In the genomic region with DNA sequence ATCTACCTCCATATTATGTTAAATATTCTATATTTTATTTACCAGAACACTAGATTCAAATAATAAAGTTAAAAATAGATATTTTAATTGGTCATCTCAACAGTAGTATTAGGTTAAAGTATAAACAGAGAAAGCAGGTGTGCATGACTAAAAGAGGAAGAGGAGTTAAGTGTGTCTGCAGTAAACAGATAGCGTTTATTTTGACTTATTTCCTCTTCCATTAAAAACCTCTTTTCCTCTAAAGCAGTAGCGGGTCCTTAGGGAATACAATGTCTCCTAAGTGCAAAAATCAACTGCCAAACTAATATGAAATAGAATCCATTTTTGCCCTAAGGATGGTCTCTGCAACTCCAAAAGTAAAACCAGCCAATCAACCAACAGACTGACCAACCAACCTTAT, we compare ENCODE assay signal across 8 cellular contexts. TPM values are rescaled to one million over a fixed set of nuclear protein-coding genes. Genes with fewer than 3 reads are reported as not detected.
DNase-seq lines count a peak whose midpoint lies in the region; ATAC-seq and TF ChIP-seq lines count a peak whose summit lies in the region.

No MANE protein-coding gene starts in this region.

- H3K4me3 ChIP-seq in CD8-positive, alpha-beta T cell (ENCODE audit: low read depth, low read length) = no peak overlapping the region
- H3K4me3 ChIP-seq in muscle layer of duodenum (ENCODE audit: low read depth in 1 of 2, low read length in 2 of 2) = no peak overlapping the region

- intact Hi-C loops in CD8-positive, alpha-beta T cell (cut with DNase I, micrococcal nuclease) = no loop called here
- intact Hi-C loops in activated T-helper 1 cell treated with anti-CD3 and anti-CD28 coated beads, Interleukin-12 subunit alpha, Interleukin-12 subunit beta, Interleukin-2, Interleukin-4 antibody, amounts not matched to agents 30 ng/mL and 10 ng/mL and 1 ng/mL, durations not matched to agents 14 hours and 24 hours and 36 hours (cut with micrococcal nuclease) = no loop called here

- CTCF ChIA-PET in CD8-positive, alpha-beta T cell (lab: Charles Lee) = no interaction called here

- DNase-seq in CD8-positive, alpha-beta T cell = no peak
- DNase-seq in activated T-helper 1 cell treated with anti-CD3 and anti-CD28 coated beads, Interleukin-12 subunit alpha, Interleukin-12 subunit beta, Interleukin-2, Interleukin-4 antibody, amounts not matched to agents 30 ng/mL and 10 ng/mL and 1 ng/mL, durations not matched to agents 14 hours and 24 hours and 36 hours (ENCODE audit: low spot score) = no peak
- DNase-seq in stimulated activated CD4-positive, alpha-beta T cell treated with anti-CD3 and anti-CD28 coated beads, Interleukin-4, amount 100 ng/mL, for 1 hour = no peak
- no peak for DNase-seq in mucosa of gallbladder (ENCODE audit: low spot score)
- no peak for DNase-seq in NCI-H2081 (lab: John Stamatoyannopoulos, UW)

- ATAC-seq in CD8-positive, alpha-beta T cell = no peak
- ATAC-seq in HG03064 (IDR thresholded peaks at IDR 0.05; ENCODE audit: low read depth, unreplicated experiment) (peak; percentile 9), GM21526 (IDR thresholded peaks at IDR 0.05; ENCODE audit: low FRiP score, unreplicated experiment) (no peak)

- H3K36me3 ChIP-seq in CD8-positive, alpha-beta T cell (ENCODE audit: insufficient read depth, low read length) = no peaks in the 10 kb centered on the region
- H3K36me3 ChIP-seq in muscle layer of duodenum (ENCODE audit: control insufficient read depth in 1 of 2, insufficient read depth in 2 of 2, low read length in 2 of 2) = no peaks in the 10 kb centered on the region

- POLR2A ChIA-PET in CD8-positive, alpha-beta T cell (lab: Charles Lee) = interaction anchor here (1.1 kb wide), 1 partner anchor 28 kb away, joined by 4 read pairs; no protein-coding TSS in a partner anchor

- TF ChIP-seq CTCF in CD8-positive, alpha-beta T cell (IDR thresholded peaks at IDR 0.05) = no peak

- H3K9me3 Mint-ChIP-seq in CD8-positive, alpha-beta T cell = no peaks in the 10 kb centered on the region
- H3K9me3 Mint-ChIP-seq in activated T-helper 1 cell treated with anti-CD3 and anti-CD28 coated beads, Interleukin-12 subunit alpha, Interleukin-12 subunit beta, Interleukin-2, Interleukin-4 antibody, amounts not matched to agents 30 ng/mL and 10 ng/mL and 1 ng/mL, durations not matched to agents 14 hours and 24 hours and 36 hours = no peaks in the 10 kb centered on the region

- no peak overlapping the region for H3K4me3 Mint-ChIP-seq in CD8-positive, alpha-beta T cell
- H3K4me3 Mint-ChIP-seq in activated T-helper 1 cell treated with anti-CD3 and anti-CD28 coated beads, Interleukin-12 subunit alpha, Interleukin-12 subunit beta, Interleukin-2, Interleukin-4 antibody, amounts not matched to agents 30 ng/mL and 10 ng/mL and 1 ng/mL, durations not matched to agents 14 hours and 24 hours and 36 hours = no peak overlapping the region

- H3K36me3 Mint-ChIP-seq in CD8-positive, alpha-beta T cell = peaks cover 18% of the 10 kb centered on the region
- peaks cover 12% of the 10 kb centered on the region for H3K36me3 Mint-ChIP-seq in activated T-helper 1 cell treated with anti-CD3 and anti-CD28 coated beads, Interleukin-12 subunit alpha, Interleukin-12 subunit beta, Interleukin-2, Interleukin-4 antibody, amounts not matched to agents 30 ng/mL and 10 ng/mL and 1 ng/mL, durations not matched to agents 14 hours and 24 hours and 36 hours (ENCODE audit: low read depth)

- no peaks in the 10 kb centered on the region for H3K4me1 ChIP-seq in CD8-positive, alpha-beta T cell (ENCODE audit: insufficient read depth, low read length)
- peaks cover 0 to 19% of the 10 kb centered on the region in 2 donors for H3K4me1 ChIP-seq in muscle layer of duodenum (ENCODE audit: control insufficient read depth in 1 of 2, insufficient read depth in 2 of 2, low read length in 2 of 2)

- no peaks in the 10 kb centered on the region for H3K27me3 Mint-ChIP-seq in CD8-positive, alpha-beta T cell (ENCODE audit: low read depth)
- no peaks in the 10 kb centered on the region for H3K27me3 Mint-ChIP-seq in activated T-helper 1 cell treated with anti-CD3 and anti-CD28 coated beads, Interleukin-12 subunit alpha, Interleukin-12 subunit beta, Interleukin-2, Interleukin-4 antibody, amounts not matched to agents 30 ng/mL and 10 ng/mL and 1 ng/mL, durations not matched to agents 14 hours and 24 hours and 36 hours (ENCODE audit: insufficient read depth)

- no peak overlapping the region for H3K27ac ChIP-seq in CD8-positive, alpha-beta T cell (ENCODE audit: low read depth, low read length)
- H3K27ac ChIP-seq in muscle layer of duodenum (ENCODE audit: low read length) = peak overlapping the region; percentile 56

- peaks cover 45% of the 10 kb centered on the region for H3K4me1 Mint-ChIP-seq in CD8-positive, alpha-beta T cell (ENCODE audit: low read depth)
- H3K4me1 Mint-ChIP-seq in activated T-helper 1 cell treated with anti-CD3 and anti-CD28 coated beads, Interleukin-12 subunit alpha, Interleukin-12 subunit beta, Interleukin-2, Interleukin-4 antibody, amounts not matched to agents 30 ng/mL and 10 ng/mL and 1 ng/mL, durations not matched to agents 14 hours and 24 hours and 36 hours (ENCODE audit: low read depth) = peaks cover 49% of the 10 kb centered on the region

- H3K9me3 ChIP-seq in CD8-positive, alpha-beta T cell (ENCODE audit: low read length) = no peaks in the 10 kb centered on the region
- H3K9me3 ChIP-seq in muscle layer of duodenum (ENCODE audit: control insufficient read depth in 1 of 2, low read length in 2 of 2) = no peaks in the 10 kb centered on the region

- peak overlapping the region; percentile 7 for H3K27ac Mint-ChIP-seq in CD8-positive, alpha-beta T cell
- H3K27ac Mint-ChIP-seq in activated T-helper 1 cell treated with anti-CD3 and anti-CD28 coated beads, Interleukin-12 subunit alpha, Interleukin-12 subunit beta, Interleukin-2, Interleukin-4 antibody, amounts not matched to agents 30 ng/mL and 10 ng/mL and 1 ng/mL, durations not matched to agents 14 hours and 24 hours and 36 hours = peak overlapping the region; percentile 64

- H3K27me3 ChIP-seq in CD8-positive, alpha-beta T cell (ENCODE audit: insufficient read depth, low read length) = no peaks in the 10 kb centered on the region
- no peaks in the 10 kb centered on the region for H3K27me3 ChIP-seq in muscle layer of duodenum (ENCODE audit: low read depth, low read length)

RNA-seq across cellular contexts. Expression of gene EIF2AK3, which starts 27.7 kb away (rescaled TPM):
- total RNA-seq in CD8-positive, alpha-beta T cell = 10 to 100 TPM; 44.8 to 51.6 TPM
- total RNA-seq in activated T-helper 1 cell treated with anti-CD3 and anti-CD28 coated beads, Interleukin-12 subunit alpha, Interleukin-12 subunit beta, Interleukin-2, Interleukin-4 antibody, amounts not matched to agents 30 ng/mL and 10 ng/mL and 1 ng/mL, durations not matched to agents 14 hours and 24 hours and 36 hours = 28.7 and 29.6 TPM in 2 replicates
- total RNA-seq in mucosa of gallbladder = 17.9 TPM
